ENCODE assay signal across 10 cellular contexts in the genomic region with DNA sequence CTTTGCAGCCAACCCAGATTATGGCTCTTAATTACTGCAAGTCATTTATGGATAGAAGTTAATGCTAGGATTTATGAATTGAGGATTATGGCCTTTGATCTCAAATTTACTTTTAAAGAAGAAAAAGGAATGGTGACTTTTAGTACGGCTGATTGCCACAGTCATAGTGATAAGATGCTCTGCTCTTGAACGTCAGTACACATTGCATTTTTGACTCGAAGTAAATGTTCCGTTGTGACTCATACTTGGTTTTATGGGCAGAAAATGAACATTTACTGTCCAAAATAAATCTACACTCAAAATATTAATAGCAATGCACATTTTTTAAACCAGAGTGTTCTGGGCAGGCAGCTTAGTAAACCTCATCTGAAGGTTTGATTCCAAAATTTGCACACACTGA. TPM values are rescaled to one million over a fixed set of nuclear protein-coding genes. Genes with fewer than 3 reads are reported as not detected.
DNase-seq lines count a peak whose midpoint lies in the region; ATAC-seq, FAIRE-seq and TF ChIP-seq lines count a peak whose summit lies in the region.
"Had no signal": no experiment of that assay in that cellular context is flagged by ENCODE, and none has a peak within 500 bp of the region (broad histone marks: within the 10 kb centered on the region; RNA-seq: fewer than 3 reads in every experiment).

No MANE protein-coding gene starts in this region.

- BruUV-seq in IMR-90 (replicated peaks; lab: Mats Ljungman, UMichigan), result no TSS peak
- no TSS peak for BruUV-seq in mammary epithelial cell (replicated peaks; lab: Mats Ljungman, UMichigan)

- no peaks in the 10 kb centered on the region for H3K9me3 Mint-ChIP-seq in type B pancreatic cell
- no peaks in the 10 kb centered on the region for H3K9me3 Mint-ChIP-seq in activated T-helper 17 cell treated with anti-CD3 and anti-CD28 coated beads, Interleukin-2, amount 50 U/mL, for 72 hours

- no peak overlapping the region for H3K18ac ChIP-seq in IMR-90 (ENCODE audit: low read depth, low read length)

- TF ChIP-seq POLR2A in IMR-90 (IDR thresholded peaks at IDR 0.05; ENCODE audit: low read depth, low read length), result no peak

- no peak overlapping the region for H4K8ac ChIP-seq in IMR-90 (ENCODE audit: low read depth in 2 of 2, low read length in 2 of 2)

- H3K4me3 ChIP-seq in IMR-90 (ENCODE audit: insufficient read depth, low read depth, low read length), result no peak overlapping the region
- H3K4me3 ChIP-seq in mammary epithelial cell (replicated peaks in 1 of 3; ENCODE audit: insufficient read depth in 1 of 3, low read depth in 2 of 3, low read length in 3 of 3), result peak overlapping the region in 1 of 3 experiments; percentile 20
- peak overlapping the region in 2 of 3 experiments; percentile 24 to 50 for H3K4me3 ChIP-seq in keratinocyte (ENCODE audit: control insufficient read depth in 2 of 3, extremely low read depth in 1 of 3, insufficient read depth in 2 of 3, low read depth in 1 of 3, low read length in 3 of 3)
- H3K4me3 ChIP-seq: SK-N-MC had no signal

- CTCF ChIA-PET in IMR-90 (lab: Yijun Ruan, JAX), result interaction anchor here (0.9 kb wide), 1 partner anchor 32 kb away, joined by 4 read pairs; no protein-coding TSS in a partner anchor
- CTCF ChIA-PET in mammary epithelial cell (lab: Charles Lee; ENCODE audit: low non-redundant PET), result no interaction called here

- no peaks in the 10 kb centered on the region for H3K27me3 Mint-ChIP-seq in type B pancreatic cell
- peaks cover 13% of the 10 kb centered on the region for H3K27me3 Mint-ChIP-seq in activated T-helper 17 cell treated with anti-CD3 and anti-CD28 coated beads, Interleukin-2, amount 50 U/mL, for 72 hours

- peaks cover 0 to 6% of the 10 kb centered on the region in 2 experiments; a peak in 1 of 4 replicates for H3K79me1 ChIP-seq in IMR-90 (ENCODE audit: low read depth in 1 of 2, low read length in 2 of 2)

- H3K4me3 Mint-ChIP-seq in type B pancreatic cell, result peak overlapping the region; percentile 88
- H3K4me3 Mint-ChIP-seq in activated T-helper 17 cell treated with anti-CD3 and anti-CD28 coated beads, Interleukin-2, amount 50 U/mL, for 72 hours, result no peak overlapping the region

- peak overlapping the region; percentile 14; the same call in 1 of the 2 replicates for H2BK120ac ChIP-seq in IMR-90 (ENCODE audit: low read depth, low read length)

- H3K23ac ChIP-seq in IMR-90 (ENCODE audit: low read depth, low read length), result no peak overlapping the region

- H3K9ac ChIP-seq in IMR-90 (ENCODE audit: low read depth, low read length), result no peak overlapping the region
- no peak overlapping the region for H3K9ac ChIP-seq in mammary epithelial cell (ENCODE audit: insufficient read depth, low read length)
- no peak overlapping the region for H3K9ac ChIP-seq in keratinocyte (ENCODE audit: control insufficient read depth, extremely low read depth, insufficient read depth, low read length)

- POLR2A ChIA-PET in IMR-90 (lab: Charles Lee; ENCODE audit: unreplicated experiment), result no interaction called here

- H3K36me3 Mint-ChIP-seq in type B pancreatic cell, result peaks cover 5% of the 10 kb centered on the region
- H3K36me3 Mint-ChIP-seq in activated T-helper 17 cell treated with anti-CD3 and anti-CD28 coated beads, Interleukin-2, amount 50 U/mL, for 72 hours (ENCODE audit: low read depth), result no peaks in the 10 kb centered on the region

- ATAC-seq in IMR-90 (ENCODE audit: low read depth), result peak; percentile 59
- ATAC-seq in activated T-helper 17 cell treated with anti-CD3 and anti-CD28 coated beads, Interleukin-2, amount 50 U/mL, for 72 hours (replicated peaks), result no peak

- no peaks in the 10 kb centered on the region for H3K79me2 ChIP-seq in mammary epithelial cell (ENCODE audit: insufficient read depth, low read length)
- no peaks in the 10 kb centered on the region for H3K79me2 ChIP-seq in keratinocyte (ENCODE audit: control insufficient read depth, insufficient read depth, low read length)

- FAIRE-seq in keratinocyte (lab: Jason Lieb, UNC), result no peak

- no peak overlapping the region for H3K27ac ChIP-seq in IMR-90 (ENCODE audit: insufficient read depth, low read length)
- H3K27ac ChIP-seq in mammary epithelial cell (ENCODE audit: insufficient read depth, low read depth, low read length), result no peak overlapping the region
- no peak overlapping the region for H3K27ac ChIP-seq in keratinocyte (ENCODE audit: control insufficient read depth, insufficient read depth, low read length)
- H3K27ac ChIP-seq: SK-N-MC had no signal

- TF ChIP-seq RAD21 in IMR-90 (IDR thresholded peaks at IDR 0.05; ENCODE audit: low read length), result no peak

- H3K4ac ChIP-seq in IMR-90 (ENCODE audit: low read depth, low read length), result no peak overlapping the region

- no peaks in the 10 kb centered on the region for H3K9me3 ChIP-seq in IMR-90 (ENCODE audit: control insufficient read depth, insufficient read depth, low read length)
- no peaks in the 10 kb centered on the region for H3K9me3 ChIP-seq in mammary epithelial cell (replicated peaks; ENCODE audit: insufficient read depth, low read length)
- no peaks in the 10 kb centered on the region for H3K9me3 ChIP-seq in keratinocyte (ENCODE audit: control insufficient read depth, low read depth, low read length)

- H3K4me1 Mint-ChIP-seq in type B pancreatic cell (ENCODE audit: unreplicated experiment), result peaks cover 41% of the 10 kb centered on the region
- no peaks in the 10 kb centered on the region for H3K4me1 Mint-ChIP-seq in activated T-helper 17 cell treated with anti-CD3 and anti-CD28 coated beads, Interleukin-2, amount 50 U/mL, for 72 hours

- DNase-seq in IMR-90, result peak; percentile 72
- no peak for DNase-seq in mammary epithelial cell
- no peak for DNase-seq in keratinocyte (ENCODE audit: low read depth, low spot score)
- no peak for DNase-seq in type B pancreatic cell (ENCODE audit: extremely low spot score, unreplicated experiment)
- DNase-seq in stimulated activated CD4-positive, alpha-beta T cell treated with anti-CD3 and anti-CD28 coated beads, Interleukin-4, amount 100 ng/mL, for 1 hour, result no peak
- DNase-seq in cerebellar cortex (ENCODE audit: low spot score), result no peak
- DNase-seq: activated CD4-positive, alpha-beta T cell treated with anti-CD3 and anti-CD28 coated beads for 1 hour; NCI-H526 had no signal

- H2AFZ ChIP-seq in IMR-90 (replicated peaks; ENCODE audit: low read length, poor library complexity), result no peak overlapping the region
- H2AFZ ChIP-seq in mammary epithelial cell (ENCODE audit: low read depth, low read length), result no peak overlapping the region
- H2AFZ ChIP-seq in keratinocyte (ENCODE audit: control insufficient read depth, low read length), result peak overlapping the region; percentile 39

- H2BK20ac ChIP-seq in IMR-90 (ENCODE audit: low read depth, low read length), result peak overlapping the region; percentile 18; the same call in 1 of the 2 replicates

- H3K14ac ChIP-seq in IMR-90 (replicated peaks; ENCODE audit: low read depth, low read length), result peak overlapping the region; percentile 47; the same call in 1 of the 2 replicates

- H3K27me3 ChIP-seq in IMR-90 (ENCODE audit: control insufficient read depth, insufficient read depth, low read length), result no peaks in the 10 kb centered on the region
- H3K27me3 ChIP-seq in mammary epithelial cell (ENCODE audit: insufficient read depth, low read length), result no peaks in the 10 kb centered on the region
- H3K27me3 ChIP-seq in keratinocyte (ENCODE audit: control insufficient read depth, extremely low read depth, insufficient read depth, low read length), result no peaks in the 10 kb centered on the region

- H4K91ac ChIP-seq in IMR-90 (ENCODE audit: insufficient read depth, low read depth, low read length), result no peak overlapping the region; the same call in 1 of the 2 replicates

- no peak for TF ChIP-seq CTCF in IMR-90 (conservative IDR thresholded peaks at IDR 0.05; ENCODE audit: low read depth, low read length)
- TF ChIP-seq CTCF in mammary epithelial cell (conservative IDR thresholded peaks at IDR 0.05 in 1 of 2, IDR thresholded peaks at IDR 0.05 in 1 of 2; ENCODE audit: extremely low read depth in 1 of 2, insufficient read depth in 1 of 2, low read depth in 1 of 2, low read length in 2 of 2), result no peak
- TF ChIP-seq CTCF in keratinocyte (optimal IDR thresholded peaks at IDR 0.05 in 1 of 3, IDR thresholded peaks at IDR 0.05 in 1 of 3, conservative IDR thresholded peaks at IDR 0.05 in 1 of 3; ENCODE audit: extremely low read depth in 1 of 3, insufficient read depth in 2 of 3, low read length in 3 of 3), result no peak
- TF ChIP-seq CTCF in type B pancreatic cell (conservative IDR thresholded peaks at IDR 0.05), result no peak

- in situ Hi-C loops in IMR-90 (cut with MboI; ENCODE audit: low sequenced_read_pairs) (loop anchor here (25.0 kb wide), 1 partner anchor 688 kb away; no protein-coding TSS in a partner anchor), mammary epithelial cell (cut with MboI; ENCODE audit: low sequenced_read_pairs in 2 of 2) (no loop called here)

- H3K27ac Mint-ChIP-seq in type B pancreatic cell, result no peak overlapping the region
- H3K27ac Mint-ChIP-seq in activated T-helper 17 cell treated with anti-CD3 and anti-CD28 coated beads, Interleukin-2, amount 50 U/mL, for 72 hours, result no peak overlapping the region

- peaks cover 7% of the 10 kb centered on the region; the same call in 1 of the 2 replicates for H3K4me1 ChIP-seq in IMR-90 (ENCODE audit: control insufficient read depth, insufficient read depth, low read length)
- H3K4me1 ChIP-seq in mammary epithelial cell (ENCODE audit: insufficient read depth, low read length), result peaks cover 3% of the 10 kb centered on the region
- H3K4me1 ChIP-seq in keratinocyte (ENCODE audit: control insufficient read depth, extremely low read depth, insufficient read depth, low read length), result peaks cover 21% of the 10 kb centered on the region

- no peak overlapping the region for H2AK5ac ChIP-seq in IMR-90 (ENCODE audit: low read depth, low read length)

- peaks cover 3% of the 10 kb centered on the region; the same call in 1 of the 2 replicates for H3K9me1 ChIP-seq in IMR-90 (ENCODE audit: insufficient read depth, low read length)
- no peaks in the 10 kb centered on the region for H3K9me1 ChIP-seq in keratinocyte (ENCODE audit: control insufficient read depth, extremely low read depth, insufficient read depth, low read length)

- no peak overlapping the region for H3K56ac ChIP-seq in IMR-90 (ENCODE audit: extremely low read depth, insufficient read depth, low read length)

- dilution Hi-C loops in IMR-90 (cut with HindIII; ENCODE audit: low sequenced_read_pairs, unreplicated experiment) (no loop called here), mammary epithelial cell (cut with HindIII; ENCODE audit: low sequenced_read_pairs) (no loop called here), keratinocyte (cut with MboI; ENCODE audit: extremely low pct_ligation_motif_present, low sequenced_read_pairs) (loop anchor here (25.0 kb wide), 1 partner anchor 87 kb away; no protein-coding TSS in a partner anchor)

- H2BK5ac ChIP-seq in IMR-90 (ENCODE audit: low read depth, low read length, poor library complexity, severe bottlenecking), result no peak overlapping the region

- no peak overlapping the region for H2AK9ac ChIP-seq in IMR-90 (replicated peaks; ENCODE audit: low read depth, low read length, poor library complexity)

- intact Hi-C loops in IMR-90 (cut with micrococcal nuclease), result no loop called here
- intact Hi-C loops in mammary epithelial cell (cut with micrococcal nuclease), result no loop called here

- H3K36me3 ChIP-seq in IMR-90 (ENCODE audit: control insufficient read depth, insufficient read depth, low read length) (no peaks in the 10 kb centered on the region), mammary epithelial cell (ENCODE audit: insufficient read depth, low read length) (no peaks in the 10 kb centered on the region), keratinocyte (ENCODE audit: control insufficient read depth in 2 of 2, extremely low read depth in 1 of 2, insufficient read depth in 2 of 2, low read length in 2 of 2) (no peaks in the 10 kb centered on the region)

- H2BK15ac ChIP-seq in IMR-90 (ENCODE audit: low read depth, low read length), result no peak overlapping the region

- H4K20me1 ChIP-seq in IMR-90 (ENCODE audit: insufficient read depth, low read length) (no peaks in the 10 kb centered on the region), mammary epithelial cell (ENCODE audit: insufficient read depth, low read length) (no peaks in the 10 kb centered on the region), keratinocyte (ENCODE audit: control insufficient read depth, extremely low read depth, insufficient read depth, low read length) (no peaks in the 10 kb centered on the region)

- H3K4me2 ChIP-seq in IMR-90 (ENCODE audit: low read depth, low read length) (peak overlapping the region; percentile 96; the same call in 1 of the 2 replicates), mammary epithelial cell (ENCODE audit: insufficient read depth, low read depth, low read length) (peak overlapping the region; percentile 51), keratinocyte (ENCODE audit: control insufficient read depth, extremely low read depth, insufficient read depth, low read depth, low read length) (peak overlapping the region; percentile 87)

- 0% methylated on average over 2 of the region's 4 CpGs; no CpG with 5 or more reads in 1 of the 2 experiments for WGBS in IMR-90 (ENCODE audit: extremely low coverage in 2 of 2, insufficient read length in 1 of 2), 2 experiments
- 91% methylated on average over 4 of the region's 4 CpGs for WGBS in mammary epithelial cell (ENCODE audit: low coverage, missing lambda C conversion rate)

- H4K5ac ChIP-seq in IMR-90 (ENCODE audit: low read depth, low read length), result no peak overlapping the region

RNA-seq across cellular contexts. Expression of gene ADAMTSL1, which starts 0.8 kb away (rescaled TPM):
- total RNA-seq in IMR-90 (2012; rRNA removed) (49.2 and 62.2 TPM in 2 replicates), mammary epithelial cell (under 1 TPM; 0.33 to 0.78 TPM), type B pancreatic cell (ENCODE audit: low replicate concordance) (6.0 and 28.6 TPM in 2 replicates)
- polyA plus RNA-seq in IMR-90 (2012; rRNA removed) (38.2 and 44.3 TPM in 2 replicates), mammary epithelial cell (2.1 TPM), keratinocyte (0.35 to 2.2 TPM (median 1.1 TPM) in 3 replicates)
- polyA plus RNA-seq in IMR-90 (2012; cell fraction: cytosol; rRNA removed), result 21.1 and 26.2 TPM in 2 replicates
- polyA plus RNA-seq in IMR-90 (2012; cell fraction: nucleus; rRNA removed; ENCODE audit: low replicate concordance), result 62.0 and 66.3 TPM in 2 replicates
- polyA minus RNA-seq in mammary epithelial cell (not detected), keratinocyte (2.4 to 5.1 TPM (median 3.0 TPM) in 3 replicates)
- not detected for polyA plus RNA-seq in keratinocyte (2011; ENCODE audit: low read depth)
- 0.23 and 0.30 TPM in 2 replicates for polyA plus RNA-seq in keratinocyte (2011; cell fraction: cytosol; rRNA removed)
- polyA plus RNA-seq in keratinocyte (2011; cell fraction: nucleus; rRNA removed), result 0.69 and 1.4 TPM in 2 replicates
- 0.14 and 1.1 TPM in 2 replicates for polyA plus RNA-seq in keratinocyte (2012; ENCODE audit: low replicate concordance)
- 3.3 TPM for polyA minus RNA-seq in keratinocyte (2011; cell fraction: cytosol; rRNA and poly(A)+ RNA removed)
- polyA minus RNA-seq in keratinocyte (2011; cell fraction: nucleus; rRNA and poly(A)+ RNA removed), result 1.3 and 4.3 TPM in 2 replicates
- total RNA-seq in activated T-helper 17 cell treated with anti-CD3 and anti-CD28 coated beads, Interleukin-2, amount 50 U/mL, for 72 hours, result not detected
